In the genomic region with DNA sequence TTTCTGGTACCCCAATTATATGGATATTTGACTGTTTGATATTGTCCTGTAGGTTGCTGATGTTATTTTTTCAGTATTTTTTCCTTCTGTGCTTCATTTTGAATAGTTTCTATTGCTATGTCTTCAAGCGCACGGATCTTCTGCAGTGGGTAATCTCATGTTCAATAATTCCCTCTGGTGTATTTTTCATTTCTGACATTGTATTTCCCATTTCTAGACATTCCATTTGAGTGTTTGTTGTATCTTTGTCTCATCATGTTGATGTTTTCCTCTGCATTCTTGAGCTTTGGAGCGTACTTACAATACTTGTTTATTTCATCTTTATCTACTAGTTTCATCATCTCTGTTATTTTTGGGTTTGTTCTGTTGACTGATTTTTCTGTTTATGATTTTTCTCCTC, we compare ENCODE assay signal across 27 cellular contexts.
"Had no signal": no experiment of that assay in that cellular context is flagged by ENCODE, and none has a peak within 500 bp of the region (broad histone marks: within the 10 kb centered on the region; RNA-seq: fewer than 3 reads in every experiment).

No MANE protein-coding gene starts in this region.

- DNase-seq: colonic mucosa; effector CD8-positive, alpha-beta T cell; endodermal cell; foreskin fibroblast; gastrocnemius medialis; heart left ventricle; hippocampal formation; left colon; left ventricle myocardium superior; mucosa of descending colon; naive B cell; stimulated activated CD4-positive, alpha-beta T cell treated with anti-CD3 and anti-CD28 coated beads, Interleukin-12 subunit alpha, Interleukin-12 subunit beta, amount 100 ng/mL, for 4 hours; stimulated activated CD4-positive, alpha-beta T cell treated with anti-CD3 and anti-CD28 coated beads, Interleukin-1b, Interleukin-23, amount 100 ng/mL, for 48 hours; stimulated activated CD4-positive, alpha-beta T cell treated with anti-CD3 and anti-CD28 coated beads, Interleukin-4, amount 100 ng/mL, for 1 hour; stimulated activated CD8-positive, alpha-beta memory T cell treated with anti-CD3 and anti-CD28 coated beads, Interleukin-4, amount 100 ng/mL, for 48 hours; stimulated activated naive CD4-positive, alpha-beta T cell; stimulated activated naive CD8-positive, alpha-beta T cell treated with anti-CD3 and anti-CD28 coated beads, Interleukin-15, amount 100 ng/mL, for 72 hours; transverse colon had no signal

- H3K27ac Mint-ChIP-seq: dendritic cell treated with granulocyte-macrophage colony-stimulating factor and Interleukin-4, amounts not matched to agents 40 ng/mL and 50 ng/mL, for 4 days; endodermal cell; memory B cell; natural killer cell treated with Interleukin-12 subunit alpha and Interleukin-12 subunit beta and Interleukin-15 and Interleukin-18, amount 100 ng/mL, for 72 hours; neural progenitor cell; progenitor cell of endocrine pancreas had no signal

- ATAC-seq: gastrocnemius medialis; heart left ventricle; left colon; left ventricle myocardium superior; mucosa of descending colon; natural killer cell treated with Interleukin-12 subunit alpha and Interleukin-12 subunit beta and Interleukin-15 and Interleukin-18, amount 100 ng/mL, for 72 hours; sciatic nerve; stimulated activated naive CD8-positive, alpha-beta T cell treated with anti-CD3 and anti-CD28 coated beads, Interleukin-15, amount 100 ng/mL, for 72 hours had no signal

- H3K4me3 ChIP-seq: colonic mucosa, gastrocnemius medialis, heart left ventricle, lung, mucosa of descending colon, neural progenitor cell, smooth muscle cell, transverse colon had no signal

- H3K36me3 ChIP-seq: colonic mucosa, gastrocnemius medialis, heart left ventricle, neural progenitor cell, transverse colon had no signal

- H3K4me3 Mint-ChIP-seq: dendritic cell treated with granulocyte-macrophage colony-stimulating factor and Interleukin-4, amounts not matched to agents 40 ng/mL and 50 ng/mL, for 4 days; endodermal cell; memory B cell; natural killer cell treated with Interleukin-12 subunit alpha and Interleukin-12 subunit beta and Interleukin-15 and Interleukin-18, amount 100 ng/mL, for 72 hours; neural progenitor cell; stimulated activated naive CD8-positive, alpha-beta T cell treated with anti-CD3 and anti-CD28 coated beads, Interleukin-15, amount 100 ng/mL, for 72 hours had no signal

- H3K27me3 Mint-ChIP-seq: progenitor cell of endocrine pancreas had no signal

- H3K27me3 ChIP-seq: colonic mucosa, gastrocnemius medialis, heart left ventricle, neural progenitor cell, transverse colon had no signal

- H3K27ac ChIP-seq: colonic mucosa, neural progenitor cell, parathyroid adenoma, transverse colon had no signal

- H3K4me1 ChIP-seq: colonic mucosa had no signal

- H3K9me3 ChIP-seq: colonic mucosa, gastrocnemius medialis, mucosa of descending colon, transverse colon had no signal
